14 cellular contexts compared by ENCODE assay signal in the genomic region with DNA sequence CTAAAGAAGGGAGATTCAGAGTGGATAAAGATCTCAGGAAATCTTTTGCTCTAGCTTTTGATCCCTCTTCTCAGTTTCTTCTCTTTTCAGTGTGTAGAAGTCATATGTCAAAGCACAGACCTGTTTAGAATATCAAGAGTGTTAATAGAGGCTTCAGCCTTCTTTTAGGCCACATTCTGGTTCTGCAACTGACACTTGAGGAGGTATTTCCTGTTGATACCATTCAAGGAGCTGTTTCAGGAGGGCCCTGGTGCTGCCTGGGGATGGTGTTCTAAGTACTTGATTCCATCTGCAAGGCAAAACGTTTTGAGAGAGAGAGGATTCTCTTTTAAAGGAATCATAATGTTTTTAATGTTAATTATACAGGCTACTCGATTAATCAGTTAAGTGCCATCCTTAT.
A peak's percentile ranks its signal among the peaks of the same experiment; 100 is the strongest.
DNase-seq lines count a peak whose midpoint lies in the region; ATAC-seq and TF ChIP-seq lines count a peak whose summit lies in the region.
"Had no signal": no experiment of that assay in that cellular context is flagged by ENCODE, and none has a peak within 500 bp of the region (broad histone marks: within the 10 kb centered on the region; RNA-seq: fewer than 3 reads in every experiment).

No MANE protein-coding gene starts in this region.

- peaks cover 79 to 83% of the 10 kb centered on the region in 2 experiments for H3K4me1 Mint-ChIP-seq in H9
- no peaks in the 10 kb centered on the region for H3K4me1 Mint-ChIP-seq in activated T-helper 17 cell treated with anti-CD3 and anti-CD28 coated beads, Interleukin-2, amount 50 U/mL, for 72 hours
- H3K4me1 Mint-ChIP-seq: activated naive CD8-positive, alpha-beta T cell treated with anti-CD3 and anti-CD28 coated beads for 36 hours; CD4-positive, CD25-positive, alpha-beta regulatory T cell had no signal

- DNase-seq in H9: no peak
- peak; percentile 55 for DNase-seq in fibroblast of pulmonary artery (ENCODE audit: low read depth)
- DNase-seq in neuronal stem cell (ENCODE audit: low spot score): no peak
- DNase-seq: activated naive CD8-positive, alpha-beta T cell treated with anti-CD3 and anti-CD28 coated beads for 36 hours; CD4-positive, CD25-positive, alpha-beta regulatory T cell; effector CD8-positive, alpha-beta T cell; head of caudate nucleus; NCI-H82 had no signal

- peak overlapping the region in 1 of 2 experiments; percentile 67; a peak in 3 of 5 replicates for H3K4me3 Mint-ChIP-seq in H9
- H3K4me3 Mint-ChIP-seq in activated T-helper 17 cell treated with anti-CD3 and anti-CD28 coated beads, Interleukin-2, amount 50 U/mL, for 72 hours: no peak overlapping the region
- H3K4me3 Mint-ChIP-seq: activated naive CD8-positive, alpha-beta T cell treated with anti-CD3 and anti-CD28 coated beads for 36 hours; CD4-positive, CD25-positive, alpha-beta regulatory T cell had no signal

- no peak overlapping the region for H4K5ac ChIP-seq in H9 (ENCODE audit: insufficient read length, low read depth, low read length)

- no peaks in the 10 kb centered on the region for H3K27me3 Mint-ChIP-seq in H9 (ENCODE audit: low read depth)
- H3K27me3 Mint-ChIP-seq in activated T-helper 17 cell treated with anti-CD3 and anti-CD28 coated beads, Interleukin-2, amount 50 U/mL, for 72 hours: no peaks in the 10 kb centered on the region
- H3K27me3 Mint-ChIP-seq: CD4-positive, CD25-positive, alpha-beta regulatory T cell had no signal

- H3K27ac Mint-ChIP-seq in H9: peak overlapping the region; percentile 97 to 99 (median 99)
- H3K27ac Mint-ChIP-seq in activated T-helper 17 cell treated with anti-CD3 and anti-CD28 coated beads, Interleukin-2, amount 50 U/mL, for 72 hours: no peak overlapping the region
- H3K27ac Mint-ChIP-seq: activated naive CD8-positive, alpha-beta T cell treated with anti-CD3 and anti-CD28 coated beads for 36 hours; CD4-positive, CD25-positive, alpha-beta regulatory T cell had no signal

- H3K9ac ChIP-seq in H9 (ENCODE audit: extremely low read depth, insufficient read length, low read length) (peak overlapping the region; percentile 51), OCI-LY3 (ENCODE audit: low read length) (no peak overlapping the region), neuronal stem cell (ENCODE audit: low read depth, low read length, poor library complexity) (no peak overlapping the region)

- no peak overlapping the region for H3K56ac ChIP-seq in H9 (ENCODE audit: insufficient read length, low read depth, low read length)

- no peak overlapping the region for H2AK5ac ChIP-seq in H9 (ENCODE audit: insufficient read length, low read length)
- no peak overlapping the region for H2AK5ac ChIP-seq in neuronal stem cell (ENCODE audit: low read depth, low read length)

- no peaks in the 10 kb centered on the region for H4K20me1 ChIP-seq in H9 (ENCODE audit: control insufficient read depth, insufficient read depth, insufficient read length)
- no peaks in the 10 kb centered on the region for H4K20me1 ChIP-seq in OCI-LY3 (ENCODE audit: insufficient read depth, low read length)

- no peak overlapping the region for H2BK15ac ChIP-seq in H9 (ENCODE audit: low read depth, low read length)
- H2BK15ac ChIP-seq in neuronal stem cell (ENCODE audit: low read length): no peak overlapping the region

- H2BK120ac ChIP-seq in H9 (ENCODE audit: low read depth, low read length, poor library complexity, severe bottlenecking): no peak overlapping the region
- no peak overlapping the region for H2BK120ac ChIP-seq in neuronal stem cell (ENCODE audit: low read depth, low read length)

- H2AFZ ChIP-seq in H9 (ENCODE audit: low read length) (no peak overlapping the region), OCI-LY3 (ENCODE audit: low read depth, low read length) (peak overlapping the region; percentile 39; the same call in 1 of the 2 replicates), neuronal stem cell (ENCODE audit: low read length) (peak overlapping the region; percentile 52)

- H3K14ac ChIP-seq in H9 (ENCODE audit: insufficient read depth, low read length): no peak overlapping the region
- no peak overlapping the region for H3K14ac ChIP-seq in neuronal stem cell (ENCODE audit: low read length)

- no peak overlapping the region for H2BK20ac ChIP-seq in H9 (ENCODE audit: low read depth, low read length, poor library complexity, severe bottlenecking)

- H3K36me3 ChIP-seq in OCI-LY3 (replicated peaks; ENCODE audit: low read depth, low read length): no peaks in the 10 kb centered on the region
- H3K36me3 ChIP-seq in neuronal stem cell (replicated peaks in 1 of 2; ENCODE audit: control insufficient read depth in 2 of 2, insufficient read depth in 2 of 2, low read length in 2 of 2): no peaks in the 10 kb centered on the region

- H3K27ac ChIP-seq in H9 (ENCODE audit: insufficient read length, low read depth, low read length): peak overlapping the region; percentile 100
- H3K27ac ChIP-seq in OCI-LY3 (ENCODE audit: low read length): peak overlapping the region; percentile 4; the same call in 1 of the 2 replicates
- H3K27ac ChIP-seq in neuronal stem cell (replicated peaks; ENCODE audit: low read length): no peak overlapping the region
- H3K27ac ChIP-seq: VCaP had no signal

- H3K4ac ChIP-seq in H9 (ENCODE audit: low read depth, low read length) (no peak overlapping the region), neuronal stem cell (ENCODE audit: low read length) (no peak overlapping the region)

- no peak overlapping the region for H2BK12ac ChIP-seq in H9 (ENCODE audit: insufficient read length, low read depth, low read length)
- no peak overlapping the region for H2BK12ac ChIP-seq in neuronal stem cell (ENCODE audit: low read length)

- H3K23ac ChIP-seq in H9 (ENCODE audit: insufficient read length, low read depth, low read length) (no peak overlapping the region), neuronal stem cell (ENCODE audit: low read depth, low read length, poor library complexity) (no peak overlapping the region)

- no peak overlapping the region for H4K8ac ChIP-seq in H9 (replicated peaks; ENCODE audit: insufficient read length, low read depth, low read length)
- H4K8ac ChIP-seq in neuronal stem cell (ENCODE audit: low read depth, low read length): no peak overlapping the region

- H3K18ac ChIP-seq in H9 (ENCODE audit: insufficient read length, low read depth, low read length): no peak overlapping the region
- H3K18ac ChIP-seq in neuronal stem cell (ENCODE audit: low read length): no peak overlapping the region

- ATAC-seq in GM18519 (IDR thresholded peaks at IDR 0.05; ENCODE audit: low FRiP score, unreplicated experiment) (no peak), HG03520 (IDR thresholded peaks at IDR 0.05; ENCODE audit: unreplicated experiment) (no peak), GM18907 (IDR thresholded peaks at IDR 0.05; ENCODE audit: unreplicated experiment) (no peak)
- ATAC-seq in activated T-helper 17 cell treated with anti-CD3 and anti-CD28 coated beads, Interleukin-2, amount 50 U/mL, for 72 hours (replicated peaks): no peak

- H3K27me3 ChIP-seq in H9 (ENCODE audit: insufficient read depth, low read length) (no peaks in the 10 kb centered on the region), OCI-LY3 (ENCODE audit: low read depth, low read length) (no peaks in the 10 kb centered on the region), neuronal stem cell (ENCODE audit: control insufficient read depth in 3 of 3, insufficient read depth in 3 of 3, low read depth in 1 of 3, low read length in 3 of 3) (no peaks in the 10 kb centered on the region)

- H3K79me2 ChIP-seq in H9 (ENCODE audit: insufficient read depth, low read length) (peaks cover 18% of the 10 kb centered on the region; the same call in 1 of the 2 replicates), OCI-LY3 (ENCODE audit: low read length) (no peaks in the 10 kb centered on the region; the same call in 1 of the 2 replicates)

- H3K79me1 ChIP-seq in H9 (ENCODE audit: insufficient read depth, low read depth, low read length, poor library complexity, severe bottlenecking) (no peaks in the 10 kb centered on the region), neuronal stem cell (ENCODE audit: low read depth, low read length) (no peaks in the 10 kb centered on the region)

- no peak overlapping the region for H3T11ph ChIP-seq in H9 (ENCODE audit: low read length)

- H3K4me1 ChIP-seq in H9 (ENCODE audit: insufficient read depth, low read length) (peaks cover 18% of the 10 kb centered on the region), OCI-LY3 (ENCODE audit: low read length) (peaks cover 35% of the 10 kb centered on the region), neuronal stem cell (ENCODE audit: control insufficient read depth in 2 of 2, insufficient read depth in 1 of 2, low read depth in 1 of 2, low read length in 2 of 2) (peaks cover 0 to 8% of the 10 kb centered on the region in 2 donors)

- H3K23me2 ChIP-seq in H9 (ENCODE audit: insufficient read length, low read depth, low read length, poor library complexity, severe bottlenecking): no peaks in the 10 kb centered on the region

- no CpG with 5 or more reads among the region's 2 CpGs for WGBS in H9 (ENCODE audit: extremely low coverage, insufficient read length, low lambda C conversion rate)
- no CpG with 5 or more reads among the region's 2 CpGs for WGBS in neuronal stem cell (ENCODE audit: extremely low coverage in 2 of 2, insufficient read length in 2 of 2, insufficient replicate concordance in 1 of 2), 2 donors

- H3K4me3 ChIP-seq in OCI-LY3 (ENCODE audit: low read length) (no peak overlapping the region), fibroblast of pulmonary artery (replicated peaks; ENCODE audit: low read depth, low read length) (no peak overlapping the region), neuronal stem cell (ENCODE audit: low read length in 2 of 2) (no peak overlapping the region)

- H3K9me3 ChIP-seq in H9 (ENCODE audit: control insufficient read depth, low read depth, low read length) (no peaks in the 10 kb centered on the region), OCI-LY3 (ENCODE audit: insufficient read depth, low read length) (no peaks in the 10 kb centered on the region), neuronal stem cell (replicated peaks in 1 of 2; ENCODE audit: control insufficient read depth in 2 of 2, insufficient read depth in 1 of 2, low read depth in 1 of 2, low read length in 2 of 2) (no peaks in the 10 kb centered on the region)

- H2BK5ac ChIP-seq in H9 (ENCODE audit: insufficient read length, low read length) (peak overlapping the region; percentile 91), neuronal stem cell (ENCODE audit: low read length) (no peak overlapping the region)

- H4K91ac ChIP-seq in H9 (ENCODE audit: insufficient read length, low read depth, low read length) (no peak overlapping the region), neuronal stem cell (ENCODE audit: low read depth, low read length, poor library complexity) (no peak overlapping the region)

- H3K4me2 ChIP-seq in H9 (ENCODE audit: insufficient read depth, insufficient read length, low read length) (peak overlapping the region; percentile 67), OCI-LY3 (ENCODE audit: low read length) (peak overlapping the region; percentile 39), neuronal stem cell (ENCODE audit: insufficient read depth, low read length, poor library complexity, severe bottlenecking) (no peak overlapping the region)

- H3K9me3 Mint-ChIP-seq in H9: no peaks in the 10 kb centered on the region
- peaks cover 3% of the 10 kb centered on the region for H3K9me3 Mint-ChIP-seq in activated T-helper 17 cell treated with anti-CD3 and anti-CD28 coated beads, Interleukin-2, amount 50 U/mL, for 72 hours
- H3K9me3 Mint-ChIP-seq: activated naive CD8-positive, alpha-beta T cell treated with anti-CD3 and anti-CD28 coated beads for 36 hours had no signal

- H3K36me3 Mint-ChIP-seq in H9 (ENCODE audit: insufficient read depth in 1 of 3, low read depth in 3 of 3): no peaks in the 10 kb centered on the region
- H3K36me3 Mint-ChIP-seq in activated T-helper 17 cell treated with anti-CD3 and anti-CD28 coated beads, Interleukin-2, amount 50 U/mL, for 72 hours (ENCODE audit: low read depth): no peaks in the 10 kb centered on the region
- H3K36me3 Mint-ChIP-seq: activated naive CD8-positive, alpha-beta T cell treated with anti-CD3 and anti-CD28 coated beads for 36 hours; CD4-positive, CD25-positive, alpha-beta regulatory T cell had no signal

- TF ChIP-seq CTCF in H9 (conservative IDR thresholded peaks at IDR 0.05) (no peak), OCI-LY3 (IDR thresholded peaks at IDR 0.05; ENCODE audit: low read depth, low read length) (no peak), fibroblast of pulmonary artery (IDR thresholded peaks at IDR 0.05; ENCODE audit: low read length, missing control alignments) (no peak)
